In genomic region chr2:188096910-188097309, GRCh38 we compare ENCODE assay signal across 21 cellular contexts.
"Had no signal": no experiment of that assay in that cellular context is flagged by ENCODE, and none has a peak within 500 bp of the region (broad histone marks: within the 10 kb centered on the region; RNA-seq: fewer than 3 reads in every experiment).

No MANE protein-coding gene starts in this region.

- H3K27ac ChIP-seq: adrenal gland, PC-9, SJCRH30 had no signal

- H3K36me3 Mint-ChIP-seq: activated naive CD8-positive, alpha-beta T cell treated with anti-CD3 and anti-CD28 coated beads, Interleukin-2, amount 10 ng/mL, durations not matched to agents 7 days and 5 days had no signal

- DNase-seq: activated CD4-positive, alpha-beta T cell treated with anti-CD3 and anti-CD28 coated beads for 4 hours; activated CD8-positive, alpha-beta memory T cell treated with anti-CD3 and anti-CD28 coated beads, Interleukin-2, amount 50 U/mL, for 48 hours; activated CD8-positive, alpha-beta T cell treated with anti-CD3 and anti-CD28 coated beads for 36 hours; activated naive CD4-positive, alpha-beta T cell treated with anti-CD3 and anti-CD28 coated beads, Interleukin-2, amount 50 U/mL, for 16 hours; activated naive CD8-positive, alpha-beta T cell treated with anti-CD3 and anti-CD28 coated beads, Interleukin-2, amount 10 ng/mL, durations not matched to agents 7 days and 5 days; activated T-cell treated with anti-CD3 and anti-CD28 coated beads, Interleukin-2, amount 50 U/mL, for 1 hour; adrenal gland; anterior cingulate cortex; caudate nucleus; Kasumi-1; NCI-H1048; NCI-H146; NCI-H187 treated with DMSO at 0.1 percent for 48 hours; NCI-H2081 treated with DMSO at 0.1 percent for 48 hours; NCI-H446; NCI-H524; PC-9; SJCRH30 had no signal

- H2AFZ ChIP-seq: PC-9 had no signal

- H3K4me1 Mint-ChIP-seq: activated naive CD8-positive, alpha-beta T cell treated with anti-CD3 and anti-CD28 coated beads, Interleukin-2, amount 10 ng/mL, durations not matched to agents 7 days and 5 days had no signal

- H3K4me3 ChIP-seq: adrenal gland, PC-9, SJCRH30 had no signal

- H3K36me3 ChIP-seq: adrenal gland, SJCRH30 had no signal

- H3K4me1 ChIP-seq: adrenal gland, SJCRH30 had no signal

- H3K9me3 Mint-ChIP-seq: activated CD8-positive, alpha-beta T cell treated with anti-CD3 and anti-CD28 coated beads for 36 hours; activated naive CD8-positive, alpha-beta T cell treated with anti-CD3 and anti-CD28 coated beads, Interleukin-2, amount 10 ng/mL, durations not matched to agents 7 days and 5 days; T-helper 1 cell treated with Interleukin-12 subunit alpha and Interleukin-12 subunit beta and Interleukin-4 antibody, amounts not matched to agents 30 μg/mL and 1 μg/mL, for 36 hours had no signal

- ATAC-seq: activated CD4-positive, CD25-positive, alpha-beta regulatory T cell treated with anti-CD3 and anti-CD28 coated beads, Interleukin-2, amount 50 U/mL, for 24 hours; activated CD8-positive, alpha-beta T cell treated with anti-CD3 and anti-CD28 coated beads for 36 hours; Right ventricle myocardium inferior had no signal

- H3K4me3 Mint-ChIP-seq: activated CD8-positive, alpha-beta T cell treated with anti-CD3 and anti-CD28 coated beads for 36 hours; activated naive CD8-positive, alpha-beta T cell treated with anti-CD3 and anti-CD28 coated beads, Interleukin-2, amount 10 ng/mL, durations not matched to agents 7 days and 5 days; T-helper 1 cell treated with Interleukin-12 subunit alpha and Interleukin-12 subunit beta and Interleukin-4 antibody, amounts not matched to agents 30 μg/mL and 1 μg/mL, for 36 hours had no signal

- H3K9me3 ChIP-seq: SJCRH30 had no signal

- H3K27me3 Mint-ChIP-seq: activated CD8-positive, alpha-beta T cell treated with anti-CD3 and anti-CD28 coated beads for 36 hours had no signal

- H3K4me2 ChIP-seq: PC-9 had no signal

- H3K27me3 ChIP-seq: adrenal gland, SJCRH30 had no signal

- H3K27ac Mint-ChIP-seq: activated CD8-positive, alpha-beta T cell treated with anti-CD3 and anti-CD28 coated beads for 36 hours; activated naive CD8-positive, alpha-beta T cell treated with anti-CD3 and anti-CD28 coated beads, Interleukin-2, amount 10 ng/mL, durations not matched to agents 7 days and 5 days; T-helper 1 cell treated with Interleukin-12 subunit alpha and Interleukin-12 subunit beta and Interleukin-4 antibody, amounts not matched to agents 30 μg/mL and 1 μg/mL, for 36 hours had no signal
